8 cellular contexts compared by ENCODE assay signal in the genomic region with DNA sequence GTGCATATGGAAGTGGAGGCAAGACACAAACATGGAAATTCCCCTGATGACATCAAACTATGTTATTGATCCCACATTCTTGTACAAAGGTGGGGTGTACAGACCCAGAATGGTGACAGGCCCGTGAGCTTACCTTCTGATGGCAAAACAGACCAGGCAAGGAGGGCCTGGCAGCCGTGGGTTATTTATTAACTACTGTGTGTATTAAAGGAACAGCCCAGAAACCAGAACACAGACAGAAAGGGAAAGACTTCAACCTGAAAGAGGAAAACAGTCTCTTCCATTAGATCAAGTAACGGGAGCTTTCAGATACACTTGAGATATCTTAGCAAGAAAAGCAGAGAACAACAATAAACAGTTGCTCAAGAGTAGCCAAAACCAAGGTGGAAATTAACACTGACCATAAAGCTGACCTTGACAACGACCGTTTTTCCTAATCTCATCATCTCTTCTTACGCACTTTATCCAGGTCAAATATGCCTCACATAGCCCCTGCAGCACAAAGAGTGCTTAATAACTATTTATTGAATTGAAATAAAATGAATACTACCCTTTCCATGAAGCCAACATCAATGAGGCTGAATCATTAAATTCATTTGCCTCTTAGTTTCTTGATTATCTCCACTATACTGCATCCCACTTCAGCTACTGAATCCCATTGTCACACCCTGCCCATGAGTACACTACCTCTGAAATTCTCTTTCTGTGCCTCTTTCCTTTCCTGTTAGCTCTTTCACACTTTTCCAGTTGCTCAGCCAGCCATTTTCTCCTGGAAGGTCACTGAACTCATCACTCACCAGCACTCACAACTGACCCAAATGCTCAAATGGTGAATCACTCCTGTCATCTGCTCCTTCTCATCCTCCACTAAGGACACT.
DNase-seq lines count a peak whose midpoint lies in the region; ATAC-seq, FAIRE-seq and TF ChIP-seq lines count a peak whose summit lies in the region.

No MANE protein-coding gene starts in this region.

- intact Hi-C loops in mucosa of descending colon (cut with DNase I, micrococcal nuclease) (no loop called here), kidney (cut with DNase I) (no loop called here)

- no peaks in the 10 kb centered on the region for H3K36me3 ChIP-seq in mucosa of descending colon (ENCODE audit: low read depth)
- no peaks in the 10 kb centered on the region for H3K36me3 ChIP-seq in kidney (ENCODE audit: control insufficient read depth in 1 of 2, insufficient read depth in 2 of 2, low read length in 2 of 2)

- DNase-seq in AG20443 (ENCODE audit: low spot score), result peak; percentile 86
- DNase-seq in NCI-H226, result peak; percentile 87
- peak; percentile 87 for DNase-seq in epithelial cell of proximal tubule (ENCODE audit: low read depth)
- DNase-seq in mucosa of descending colon, result peak in 1 of 3 donors; percentile 24
- DNase-seq in NCI-H510A (lab: John Stamatoyannopoulos, UW), result no peak
- DNase-seq in kidney, result no peak

- TF ChIP-seq POLR2A in GM18505 (IDR thresholded peaks at IDR 0.05; ENCODE audit: borderline replicate concordance, extremely low read depth, insufficient read depth, insufficient read length), result no peak

- H3K9me3 ChIP-seq in mucosa of descending colon (no peaks in the 10 kb centered on the region), kidney (ENCODE audit: control insufficient read depth in 1 of 2, low read length in 2 of 2) (no peaks in the 10 kb centered on the region)

- peak overlapping the region; percentile 25 for H3K4me3 ChIP-seq in epithelial cell of proximal tubule (ENCODE audit: low read depth, low read length)
- H3K4me3 ChIP-seq in mucosa of descending colon, result no peak overlapping the region
- peak overlapping the region in 1 of 2 donors; percentile 24 for H3K4me3 ChIP-seq in kidney (ENCODE audit: low read length in 2 of 2)

- ATAC-seq in mucosa of descending colon (peak; percentile 65), GM18505 (IDR thresholded peaks at IDR 0.05; ENCODE audit: unreplicated experiment) (no peak)
- no peak for ATAC-seq in activated CD4-positive, CD25-positive, alpha-beta regulatory T cell treated with anti-CD3 and anti-CD28 coated beads, Interleukin-2, amount 50 U/mL, for 24 hours

- no peaks in the 10 kb centered on the region for H3K4me1 ChIP-seq in mucosa of descending colon (ENCODE audit: low read depth)
- H3K4me1 ChIP-seq in kidney (ENCODE audit: control insufficient read depth in 1 of 2, insufficient read depth in 1 of 2, low read depth in 1 of 2, low read length in 2 of 2), result no peaks in the 10 kb centered on the region

- no peak for FAIRE-seq in kidney (lab: Jason Lieb, UNC)

- peak overlapping the region in 1 of 2 donors; percentile 27 for H3K9ac ChIP-seq in kidney (ENCODE audit: low read length in 2 of 2)

- no peak for TF ChIP-seq CTCF in epithelial cell of proximal tubule (conservative IDR thresholded peaks at IDR 0.05; ENCODE audit: low read depth, low read length)
- TF ChIP-seq CTCF in mucosa of descending colon (IDR thresholded peaks at IDR 0.05), result no peak
- no peak for TF ChIP-seq CTCF in kidney (IDR thresholded peaks at IDR 0.05; ENCODE audit: borderline replicate concordance, extremely low read depth, insufficient read depth)

- H3K27ac ChIP-seq in kidney (ENCODE audit: low read depth in 2 of 2, low read length in 2 of 2), result no peak overlapping the region

Comparison
In these comparisons a context has a peak if more than half of its experiments do, and no peak if none do; other contexts are left out.
1. DNase-seq: peak in AG20443 (single experiment), NCI-H226 (single experiment) and epithelial cell of proximal tubule (single experiment); none in NCI-H510A (single experiment) and kidney (single experiment).